In the genomic region with DNA sequence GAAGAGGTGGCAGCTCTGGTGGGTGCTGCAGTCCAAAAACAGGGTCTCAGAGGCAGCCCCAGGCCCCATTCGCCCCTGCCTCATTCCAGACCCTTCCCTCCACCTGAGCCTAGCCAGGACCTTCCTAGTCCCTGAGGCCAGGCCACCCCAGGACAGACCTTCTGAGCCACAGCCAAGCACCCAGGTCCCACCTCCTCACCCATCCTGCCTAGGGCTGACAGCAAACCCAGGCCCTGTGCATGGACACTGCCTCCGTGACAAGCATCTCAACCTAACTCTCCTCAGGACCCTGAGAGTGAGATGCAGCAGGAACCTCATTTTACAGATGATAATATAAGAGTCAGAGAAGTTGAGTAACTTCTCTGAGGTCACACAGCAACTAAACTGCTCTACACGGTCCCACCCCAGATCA, we compare ENCODE assay signal across 1 cellular context.
TF ChIP-seq lines count a peak whose summit lies in the region.

No MANE protein-coding gene starts in this region.

TF ChIP-seq in SK-N-SH, 30 proteins besides CTCF, POLR2A, EP300 and RAD21 (continued from another document):
- TF ChIP-seq, protein P1, sequence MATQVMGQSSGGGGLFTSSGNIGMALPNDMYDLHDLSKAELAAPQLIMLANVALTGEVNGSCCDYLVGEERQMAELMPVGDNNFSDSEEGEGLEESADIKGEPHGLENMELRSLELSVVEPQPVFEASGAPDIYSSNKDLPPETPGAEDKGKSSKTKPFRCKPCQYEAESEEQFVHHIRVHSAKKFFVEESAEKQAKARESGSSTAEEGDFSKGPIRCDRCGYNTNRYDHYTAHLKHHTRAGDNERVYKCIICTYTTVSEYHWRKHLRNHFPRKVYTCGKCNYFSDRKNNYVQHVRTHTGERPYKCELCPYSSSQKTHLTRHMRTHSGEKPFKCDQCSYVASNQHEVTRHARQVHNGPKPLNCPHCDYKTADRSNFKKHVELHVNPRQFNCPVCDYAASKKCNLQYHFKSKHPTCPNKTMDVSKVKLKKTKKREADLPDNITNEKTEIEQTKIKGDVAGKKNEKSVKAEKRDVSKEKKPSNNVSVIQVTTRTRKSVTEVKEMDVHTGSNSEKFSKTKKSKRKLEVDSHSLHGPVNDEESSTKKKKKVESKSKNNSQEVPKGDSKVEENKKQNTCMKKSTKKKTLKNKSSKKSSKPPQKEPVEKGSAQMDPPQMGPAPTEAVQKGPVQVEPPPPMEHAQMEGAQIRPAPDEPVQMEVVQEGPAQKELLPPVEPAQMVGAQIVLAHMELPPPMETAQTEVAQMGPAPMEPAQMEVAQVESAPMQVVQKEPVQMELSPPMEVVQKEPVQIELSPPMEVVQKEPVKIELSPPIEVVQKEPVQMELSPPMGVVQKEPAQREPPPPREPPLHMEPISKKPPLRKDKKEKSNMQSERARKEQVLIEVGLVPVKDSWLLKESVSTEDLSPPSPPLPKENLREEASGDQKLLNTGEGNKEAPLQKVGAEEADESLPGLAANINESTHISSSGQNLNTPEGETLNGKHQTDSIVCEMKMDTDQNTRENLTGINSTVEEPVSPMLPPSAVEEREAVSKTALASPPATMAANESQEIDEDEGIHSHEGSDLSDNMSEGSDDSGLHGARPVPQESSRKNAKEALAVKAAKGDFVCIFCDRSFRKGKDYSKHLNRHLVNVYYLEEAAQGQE (IDR thresholded peaks at IDR 0.05; ENCODE audit: low read depth, low read length), result no peak
- no peak for TF ChIP-seq SIN3A (IDR thresholded peaks at IDR 0.05; ENCODE audit: borderline replicate concordance, low read depth, low read length)
- TF ChIP-seq MXI1 (IDR thresholded peaks at IDR 0.05; ENCODE audit: low read depth, low read length), result no peak
- TF ChIP-seq SMC3 (IDR thresholded peaks at IDR 0.05; ENCODE audit: low read depth, low read length), result no peak
- TF ChIP-seq, protein P2, sequence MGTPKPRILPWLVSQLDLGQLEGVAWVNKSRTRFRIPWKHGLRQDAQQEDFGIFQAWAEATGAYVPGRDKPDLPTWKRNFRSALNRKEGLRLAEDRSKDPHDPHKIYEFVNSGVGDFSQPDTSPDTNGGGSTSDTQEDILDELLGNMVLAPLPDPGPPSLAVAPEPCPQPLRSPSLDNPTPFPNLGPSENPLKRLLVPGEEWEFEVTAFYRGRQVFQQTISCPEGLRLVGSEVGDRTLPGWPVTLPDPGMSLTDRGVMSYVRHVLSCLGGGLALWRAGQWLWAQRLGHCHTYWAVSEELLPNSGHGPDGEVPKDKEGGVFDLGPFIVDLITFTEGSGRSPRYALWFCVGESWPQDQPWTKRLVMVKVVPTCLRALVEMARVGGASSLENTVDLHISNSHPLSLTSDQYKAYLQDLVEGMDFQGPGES (IDR thresholded peaks at IDR 0.05; ENCODE audit: low read depth, low read length), result no peak
